In the genomic region with DNA sequence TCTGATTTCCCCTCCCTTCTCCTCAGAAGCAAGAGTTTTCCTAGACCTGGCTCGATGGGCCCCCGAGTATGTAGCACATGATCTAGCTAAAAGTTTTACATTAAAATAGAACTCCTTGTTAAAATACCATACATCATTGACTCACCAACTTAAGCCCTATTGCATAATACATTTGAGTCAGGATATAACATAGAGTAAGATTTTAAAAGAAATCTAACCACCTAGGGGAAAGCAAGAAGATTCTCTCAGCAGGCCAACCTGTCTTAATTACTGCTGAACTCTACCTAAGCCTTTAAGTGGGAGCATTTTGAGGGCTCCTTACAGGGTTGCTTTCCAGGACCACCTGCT, we compare ENCODE assay signal across 1 cellular context.
TF ChIP-seq lines count a peak whose summit lies in the region.

No MANE protein-coding gene starts in this region.

TF ChIP-seq in IMR-90, 13 proteins besides CTCF, POLR2A, EP300 and RAD21:
- TF ChIP-seq CEBPB (IDR thresholded peaks at IDR 0.05; ENCODE audit: low read depth, low read length) (peak; percentile 90), MXI1 (IDR thresholded peaks at IDR 0.05; ENCODE audit: borderline replicate concordance, low read depth, low read length) (no peak)
